In genomic region chr17:30296499-30297038, GRCh38 we compare ENCODE assay signal across 18 cellular contexts. TPM values are rescaled to one million over a fixed set of nuclear protein-coding genes. Genes with fewer than 3 reads are reported as not detected.
"Had no signal": no experiment of that assay in that cellular context is flagged by ENCODE, and none has a peak within 500 bp of the region (broad histone marks: within the 10 kb centered on the region; RNA-seq: fewer than 3 reads in every experiment).

No MANE protein-coding gene starts in this region.

- DNase-seq: activated CD4-positive, alpha-beta T cell treated with anti-CD3 and anti-CD28 coated beads, Interleukin-2, amount 10 ng/mL, durations not matched to agents 7 days and 5 days; activated CD8-positive, alpha-beta memory T cell treated with anti-CD3 and anti-CD28 coated beads, Interleukin-2, amount 50 U/mL, for 48 hours; activated naive CD8-positive, alpha-beta T cell treated with anti-CD3 and anti-CD28 coated beads, Interleukin-2, amount 10 ng/mL, durations not matched to agents 7 days and 5 days; hippocampal formation; left ventricle myocardium inferior; mucosa of descending colon; naive thymus-derived CD4-positive, alpha-beta T cell; pancreas; stimulated activated CD4-positive, alpha-beta T cell treated with anti-CD3 and anti-CD28 coated beads, Interleukin-12 subunit alpha, Interleukin-12 subunit beta, amount 100 ng/mL, for 4 hours; stimulated activated CD4-positive, alpha-beta T cell treated with anti-CD3 and anti-CD28 coated beads, Interleukin-2, amount 100 ng/mL, for 24 hours had no signal

- H3K4me3 Mint-ChIP-seq: activated CD4-positive, alpha-beta T cell treated with anti-CD3 and anti-CD28 coated beads, Interleukin-2, amount 10 ng/mL, durations not matched to agents 7 days and 5 days; activated naive CD8-positive, alpha-beta T cell treated with anti-CD3 and anti-CD28 coated beads, Interleukin-2, amount 10 ng/mL, durations not matched to agents 7 days and 5 days; memory B cell; naive thymus-derived CD4-positive, alpha-beta T cell; stimulated activated effector memory CD8-positive, alpha-beta T cell treated with anti-CD3 and anti-CD28 coated beads, Interleukin-12 subunit alpha, Interleukin-12 subunit beta, amount 100 ng/mL, for 72 hours; T-helper 2 cell treated with Interferon-gamma antibody and Interleukin-4, amounts not matched to agents 5 μg/mL and 100 μg/mL, for 36 hours had no signal

- H3K4me1 ChIP-seq: pancreas, tibial nerve had no signal

- H3K27ac ChIP-seq: cardiac muscle cell, left ventricle myocardium inferior, pancreas, tibial nerve, vagina had no signal

- H3K27me3 Mint-ChIP-seq: activated CD4-positive, alpha-beta T cell treated with anti-CD3 and anti-CD28 coated beads, Interleukin-2, amount 10 ng/mL, durations not matched to agents 7 days and 5 days; activated naive CD8-positive, alpha-beta T cell treated with anti-CD3 and anti-CD28 coated beads, Interleukin-2, amount 10 ng/mL, durations not matched to agents 7 days and 5 days; memory B cell had no signal

- H3K36me3 ChIP-seq: cardiac muscle cell, left ventricle myocardium inferior, pancreas, tibial nerve, vagina had no signal

- H3K27me3 ChIP-seq: cardiac muscle cell, pancreas, tibial nerve, vagina had no signal

- H3K9me3 Mint-ChIP-seq: activated naive CD8-positive, alpha-beta T cell treated with anti-CD3 and anti-CD28 coated beads, Interleukin-2, amount 10 ng/mL, durations not matched to agents 7 days and 5 days; stimulated activated effector memory CD8-positive, alpha-beta T cell treated with anti-CD3 and anti-CD28 coated beads, Interleukin-12 subunit alpha, Interleukin-12 subunit beta, amount 100 ng/mL, for 72 hours; T-helper 2 cell treated with Interferon-gamma antibody and Interleukin-4, amounts not matched to agents 5 μg/mL and 100 μg/mL, for 36 hours had no signal

- H3K4me3 ChIP-seq: cardiac muscle cell, left ventricle myocardium inferior, mucosa of descending colon, pancreas, tibial nerve, vagina had no signal

- H3K27ac Mint-ChIP-seq: activated CD4-positive, alpha-beta T cell treated with anti-CD3 and anti-CD28 coated beads, Interleukin-2, amount 10 ng/mL, durations not matched to agents 7 days and 5 days; activated naive CD8-positive, alpha-beta T cell treated with anti-CD3 and anti-CD28 coated beads, Interleukin-2, amount 10 ng/mL, durations not matched to agents 7 days and 5 days; memory B cell; stimulated activated effector memory CD8-positive, alpha-beta T cell treated with anti-CD3 and anti-CD28 coated beads, Interleukin-12 subunit alpha, Interleukin-12 subunit beta, amount 100 ng/mL, for 72 hours; T-helper 2 cell treated with Interferon-gamma antibody and Interleukin-4, amounts not matched to agents 5 μg/mL and 100 μg/mL, for 36 hours had no signal

- ATAC-seq: mucosa of descending colon; naive thymus-derived CD4-positive, alpha-beta T cell; pancreas; stimulated activated effector memory CD8-positive, alpha-beta T cell treated with anti-CD3 and anti-CD28 coated beads, Interleukin-12 subunit alpha, Interleukin-12 subunit beta, amount 100 ng/mL, for 72 hours had no signal

- H3K36me3 Mint-ChIP-seq: activated naive CD8-positive, alpha-beta T cell treated with anti-CD3 and anti-CD28 coated beads, Interleukin-2, amount 10 ng/mL, durations not matched to agents 7 days and 5 days; memory B cell; naive thymus-derived CD4-positive, alpha-beta T cell; stimulated activated effector memory CD8-positive, alpha-beta T cell treated with anti-CD3 and anti-CD28 coated beads, Interleukin-12 subunit alpha, Interleukin-12 subunit beta, amount 100 ng/mL, for 72 hours had no signal

- H3K9me3 ChIP-seq: pancreas, tibial nerve, vagina had no signal

- H3K4me1 Mint-ChIP-seq: activated naive CD8-positive, alpha-beta T cell treated with anti-CD3 and anti-CD28 coated beads, Interleukin-2, amount 10 ng/mL, durations not matched to agents 7 days and 5 days; naive thymus-derived CD4-positive, alpha-beta T cell; stimulated activated effector memory CD8-positive, alpha-beta T cell treated with anti-CD3 and anti-CD28 coated beads, Interleukin-12 subunit alpha, Interleukin-12 subunit beta, amount 100 ng/mL, for 72 hours had no signal

RNA-seq across cellular contexts. Expression of gene TMIGD1, which starts 37.3 kb away (rescaled TPM):
- total RNA-seq: activated CD4-positive, alpha-beta T cell treated with anti-CD3 and anti-CD28 coated beads, Interleukin-2, amount 10 ng/mL, durations not matched to agents 7 days and 5 days; activated naive CD8-positive, alpha-beta T cell treated with anti-CD3 and anti-CD28 coated beads, Interleukin-2, amount 10 ng/mL, durations not matched to agents 7 days and 5 days; astrocyte; cardiac muscle cell; kidney epithelial cell; left ventricle myocardium inferior; naive thymus-derived CD4-positive, alpha-beta T cell; pancreas; tibial nerve; vagina had no signal
